In the genomic region with DNA sequence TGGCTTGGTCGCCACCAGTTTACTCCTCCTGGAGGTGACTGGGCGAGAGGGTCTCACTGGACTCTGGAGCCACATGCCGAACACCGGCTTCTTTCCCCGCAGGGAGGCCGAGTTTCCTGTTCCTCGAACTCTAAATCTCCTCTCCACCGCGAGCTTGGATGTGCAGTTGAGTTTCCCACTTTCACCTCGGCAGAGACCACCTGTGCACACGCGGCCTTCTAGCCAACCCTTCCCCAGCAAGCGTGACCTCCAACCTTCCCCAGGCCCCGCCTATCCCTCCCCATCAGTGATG, we compare ENCODE assay signal across 8 cellular contexts.
"Had no signal": no experiment of that assay in that cellular context is flagged by ENCODE, and none has a peak within 500 bp of the region (broad histone marks: within the 10 kb centered on the region; RNA-seq: fewer than 3 reads in every experiment).

No MANE protein-coding gene starts in this region.

- H2AFZ ChIP-seq: GM23248 had no signal

- ATAC-seq: HCT116, HepG2 had no signal

- H3K9me3 ChIP-seq: HAP-1 had no signal

- H3K4me3 Mint-ChIP-seq: HFFc6, IgD-negative memory B cell had no signal

- H3K27me3 Mint-ChIP-seq: IgD-negative memory B cell had no signal

- H3K27ac ChIP-seq: GM23248, HL-60 had no signal

- H3K4me1 ChIP-seq: HAP-1 had no signal

- DNase-seq: GM23248, GOT3, HFFc6 had no signal

- H3K36me3 Mint-ChIP-seq: IgD-negative memory B cell had no signal

- H3K27ac Mint-ChIP-seq: HFFc6, IgD-negative memory B cell had no signal

- H3K36me3 ChIP-seq: HAP-1 had no signal

- H3K9ac ChIP-seq: GM23248 had no signal

- H3K4me3 ChIP-seq: GM23248, HAP-1 had no signal
